In genomic region chr17:65370669-65371126, GRCh38 we compare ENCODE assay signal across 12 cellular contexts.
DNase-seq lines count a peak whose midpoint lies in the region; ATAC-seq and TF ChIP-seq lines count a peak whose summit lies in the region.
"Had no signal": no experiment of that assay in that cellular context is flagged by ENCODE, and none has a peak within 500 bp of the region (broad histone marks: within the 10 kb centered on the region; RNA-seq: fewer than 3 reads in every experiment).

No MANE protein-coding gene starts in this region.

- H3K27me3 Mint-ChIP-seq in activated CD8-positive, alpha-beta T cell treated with anti-CD3 and anti-CD28 coated beads, Interleukin-2, amount 10 ng/mL, durations not matched to agents 7 days and 5 days (ENCODE audit: low read depth): peaks cover 17% of the 10 kb centered on the region

- H3K36me3 ChIP-seq in left lung: no peaks in the 10 kb centered on the region
- H3K36me3 ChIP-seq in suprapubic skin: no peaks in the 10 kb centered on the region
- H3K36me3 ChIP-seq: uterus had no signal

- H3K4me1 ChIP-seq in left lung (no peaks in the 10 kb centered on the region), suprapubic skin (no peaks in the 10 kb centered on the region)
- H3K4me1 ChIP-seq: uterus had no signal

- ATAC-seq in activated CD8-positive, alpha-beta T cell treated with anti-CD3 and anti-CD28 coated beads, Interleukin-2, amount 10 ng/mL, durations not matched to agents 7 days and 5 days: peak; percentile 76
- ATAC-seq in left lung (peak; percentile 19), HG03354 (IDR thresholded peaks at IDR 0.05; ENCODE audit: poor library complexity, severe bottlenecking, unreplicated experiment) (no peak)

- H3K27me3 ChIP-seq in left lung (no peaks in the 10 kb centered on the region), suprapubic skin (peaks cover 6% of the 10 kb centered on the region)
- H3K27me3 ChIP-seq: uterus had no signal

- 82% methylated on average over 13 of the region's 15 CpGs for WGBS in suprapubic skin

- no peak overlapping the region for H3K4me3 Mint-ChIP-seq in activated CD8-positive, alpha-beta T cell treated with anti-CD3 and anti-CD28 coated beads, Interleukin-2, amount 10 ng/mL, durations not matched to agents 7 days and 5 days
- H3K4me3 Mint-ChIP-seq: nephron had no signal

- no peak for TF ChIP-seq POLR2A in suprapubic skin (IDR thresholded peaks at IDR 0.05)

- POLR2A ChIA-PET in activated CD8-positive, alpha-beta T cell treated with anti-CD3 and anti-CD28 coated beads, Interleukin-2, amount 10 ng/mL, durations not matched to agents 7 days and 5 days (lab: Charles Lee): no interaction called here

- TF ChIP-seq CTCF in C4-2B (conservative IDR thresholded peaks at IDR 0.05): no peak
- no peak for TF ChIP-seq CTCF in left lung (IDR thresholded peaks at IDR 0.05)
- no peak for TF ChIP-seq CTCF in suprapubic skin (IDR thresholded peaks at IDR 0.05)

- CTCF ChIA-PET in activated CD8-positive, alpha-beta T cell treated with anti-CD3 and anti-CD28 coated beads, Interleukin-2, amount 10 ng/mL, durations not matched to agents 7 days and 5 days (lab: Charles Lee): no interaction called here

- in situ Hi-C loops in KBM-7 (cut with MboI; ENCODE audit: low pct_unique_long_range_greater_than_20kb, low sequenced_read_pairs): no loop called here

- H3K27ac ChIP-seq in C4-2B (peak overlapping the region; percentile 52), left lung (no peak overlapping the region), suprapubic skin (no peak overlapping the region)
- H3K27ac ChIP-seq: uterus had no signal

- no peaks in the 10 kb centered on the region for H3K9me3 Mint-ChIP-seq in activated CD8-positive, alpha-beta T cell treated with anti-CD3 and anti-CD28 coated beads, Interleukin-2, amount 10 ng/mL, durations not matched to agents 7 days and 5 days (ENCODE audit: insufficient read depth)

- no peak overlapping the region for H3K4me3 ChIP-seq in left lung
- no peak overlapping the region for H3K4me3 ChIP-seq in suprapubic skin
- H3K4me3 ChIP-seq: uterus had no signal

- DNase-seq in KBM-7 (peak; percentile 81), left lung (no peak), suprapubic skin (ENCODE audit: low spot score in 2 of 2) (no peak), GM19238 (ENCODE audit: insufficient read length, low spot score) (no peak), midbrain (lab: John Stamatoyannopoulos, UW) (no peak)
- peak; percentile 55 for DNase-seq in activated CD8-positive, alpha-beta T cell treated with anti-CD3 and anti-CD28 coated beads, Interleukin-2, amount 10 ng/mL, durations not matched to agents 7 days and 5 days
- DNase-seq: NCI-H1930, T-helper 9 cell, uterus had no signal

- intact Hi-C loops in left lung (cut with DNase I): no loop called here

- H3K36me3 Mint-ChIP-seq in activated CD8-positive, alpha-beta T cell treated with anti-CD3 and anti-CD28 coated beads, Interleukin-2, amount 10 ng/mL, durations not matched to agents 7 days and 5 days (ENCODE audit: low read depth): no peaks in the 10 kb centered on the region

- no peak overlapping the region for H3K27ac Mint-ChIP-seq in activated CD8-positive, alpha-beta T cell treated with anti-CD3 and anti-CD28 coated beads, Interleukin-2, amount 10 ng/mL, durations not matched to agents 7 days and 5 days
- H3K27ac Mint-ChIP-seq: nephron had no signal

- H3K9me3 ChIP-seq in left lung: no peaks in the 10 kb centered on the region
- no peaks in the 10 kb centered on the region for H3K9me3 ChIP-seq in suprapubic skin
- H3K9me3 ChIP-seq: uterus had no signal

- no peak for TF ChIP-seq EP300 in suprapubic skin (IDR thresholded peaks at IDR 0.05)

- peaks cover 14% of the 10 kb centered on the region for H3K4me1 Mint-ChIP-seq in activated CD8-positive, alpha-beta T cell treated with anti-CD3 and anti-CD28 coated beads, Interleukin-2, amount 10 ng/mL, durations not matched to agents 7 days and 5 days (ENCODE audit: low read depth)
- H3K4me1 Mint-ChIP-seq: nephron had no signal

Comparison
In these comparisons a context has a peak if more than half of its experiments do, and no peak if none do; other contexts are left out.
1. DNase-seq: peak in KBM-7 (single experiment) and activated CD8-positive, alpha-beta T cell treated with anti-CD3 and anti-CD28 coated beads, Interleukin-2, amount 10 ng/mL, durations not matched to agents 7 days and 5 days (single experiment); none in left lung (0 of 2), suprapubic skin (0 of 2), GM19238 (single experiment) and midbrain (single experiment).